ENCODE assay signal across 29 cellular contexts in the genomic region with DNA sequence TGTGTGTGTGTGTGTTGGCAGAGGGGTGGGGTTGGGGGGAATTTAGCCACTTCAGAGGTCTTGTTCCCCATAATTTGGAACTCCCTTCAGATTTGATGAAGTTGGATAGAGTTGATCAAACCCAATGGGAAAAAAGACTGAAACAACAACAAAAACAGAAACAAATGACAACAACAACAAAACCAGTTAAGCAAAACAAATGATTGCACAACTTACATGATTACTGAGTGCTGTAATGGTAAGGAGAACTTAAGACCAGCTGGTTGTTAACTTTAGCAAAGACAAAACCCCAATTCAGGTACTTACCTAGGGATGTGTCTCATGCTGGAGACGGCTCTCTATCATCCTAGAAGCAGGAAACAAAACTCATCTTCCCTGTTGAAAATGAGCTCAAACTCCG.
"Had no signal": no experiment of that assay in that cellular context is flagged by ENCODE, and none has a peak within 500 bp of the region (broad histone marks: within the 10 kb centered on the region; RNA-seq: fewer than 3 reads in every experiment).

No MANE protein-coding gene starts in this region.

- H3K4me3 Mint-ChIP-seq: activated CD4-positive, alpha-beta memory T cell treated with anti-CD3 and anti-CD28 coated beads for 36 hours; activated CD4-positive, alpha-beta T cell treated with anti-CD3 and anti-CD28 coated beads for 36 hours; activated CD4-positive, alpha-beta T cell treated with anti-CD3 and anti-CD28 coated beads, Interleukin-2, amount 10 ng/mL, durations not matched to agents 24 days and 14 days; activated CD8-positive, alpha-beta memory T cell treated with anti-CD3 and anti-CD28 coated beads, Interleukin-2, amount 10 ng/mL, durations not matched to agents 7 days and 5 days; activated CD8-positive, alpha-beta T cell treated with anti-CD3 and anti-CD28 coated beads, Interleukin-2, amount 10 ng/mL, durations not matched to agents 7 days and 5 days; activated naive CD8-positive, alpha-beta T cell; activated T-cell treated with anti-CD3 and anti-CD28 coated beads, Interleukin-2, amount 50 U/mL, for 24 hours; activated T-helper 17 cell treated with anti-CD3 and anti-CD28 coated beads, Interleukin-2, amount 50 U/mL, for 72 hours had no signal

- H3K27me3 Mint-ChIP-seq: activated CD4-positive, alpha-beta memory T cell treated with anti-CD3 and anti-CD28 coated beads for 36 hours; activated CD4-positive, alpha-beta T cell treated with anti-CD3 and anti-CD28 coated beads for 36 hours; activated naive CD8-positive, alpha-beta T cell; activated T-cell treated with anti-CD3 and anti-CD28 coated beads, Interleukin-2, amount 50 U/mL, for 24 hours; activated T-helper 17 cell treated with anti-CD3 and anti-CD28 coated beads, Interleukin-2, amount 50 U/mL, for 72 hours had no signal

- H3K4me1 ChIP-seq: body of pancreas, colonic mucosa, esophagus squamous epithelium had no signal

- H3K4me1 Mint-ChIP-seq: activated CD4-positive, alpha-beta T cell treated with anti-CD3 and anti-CD28 coated beads for 36 hours; activated CD4-positive, alpha-beta T cell treated with anti-CD3 and anti-CD28 coated beads, Interleukin-2, amount 10 ng/mL, durations not matched to agents 24 days and 14 days; activated CD8-positive, alpha-beta memory T cell treated with anti-CD3 and anti-CD28 coated beads, Interleukin-2, amount 10 ng/mL, durations not matched to agents 7 days and 5 days; activated T-helper 17 cell treated with anti-CD3 and anti-CD28 coated beads, Interleukin-2, amount 50 U/mL, for 72 hours had no signal

- H3K27ac Mint-ChIP-seq: activated CD4-positive, alpha-beta memory T cell treated with anti-CD3 and anti-CD28 coated beads for 36 hours; activated CD4-positive, alpha-beta T cell treated with anti-CD3 and anti-CD28 coated beads for 36 hours; activated CD4-positive, alpha-beta T cell treated with anti-CD3 and anti-CD28 coated beads, Interleukin-2, amount 10 ng/mL, durations not matched to agents 24 days and 14 days; activated CD8-positive, alpha-beta memory T cell treated with anti-CD3 and anti-CD28 coated beads, Interleukin-2, amount 10 ng/mL, durations not matched to agents 7 days and 5 days; activated CD8-positive, alpha-beta T cell treated with anti-CD3 and anti-CD28 coated beads, Interleukin-2, amount 10 ng/mL, durations not matched to agents 7 days and 5 days; activated naive CD8-positive, alpha-beta T cell; activated T-cell treated with anti-CD3 and anti-CD28 coated beads, Interleukin-2, amount 50 U/mL, for 24 hours; activated T-helper 17 cell treated with anti-CD3 and anti-CD28 coated beads, Interleukin-2, amount 50 U/mL, for 72 hours had no signal

- H3K4me3 ChIP-seq: body of pancreas, cardiac muscle cell, colonic mucosa, esophagus squamous epithelium had no signal

- DNase-seq: activated CD4-positive, alpha-beta memory T cell treated with anti-CD3 and anti-CD28 coated beads for 36 hours; activated CD4-positive, alpha-beta T cell treated with anti-CD3 and anti-CD28 coated beads for 36 hours; activated CD4-positive, alpha-beta T cell treated with anti-CD3 and anti-CD28 coated beads, Interleukin-2, amount 10 ng/mL, durations not matched to agents 24 days and 14 days; activated CD4-positive, CD25-positive, alpha-beta regulatory T cell; activated CD4-positive, CD25-positive, alpha-beta regulatory T cell treated with anti-CD3 and anti-CD28 coated beads, Interleukin-2, amount 50 U/mL, for 72 hours; activated CD8-positive, alpha-beta memory T cell treated with anti-CD3 and anti-CD28 coated beads, Interleukin-2, amount 10 ng/mL, durations not matched to agents 7 days and 5 days; activated CD8-positive, alpha-beta memory T cell treated with anti-CD3 and anti-CD28 coated beads, Interleukin-2, amount 50 U/mL, for 4 hours; activated CD8-positive, alpha-beta T cell treated with anti-CD3 and anti-CD28 coated beads, Interleukin-2, amount 10 ng/mL, durations not matched to agents 7 days and 5 days; activated effector memory CD4-positive, alpha-beta T cell treated with Interleukin-2 at 50 U/mL for 16 hours; activated gamma-delta T cell treated with Interleukin-2 at 50 U/mL for 16 hours; activated naive CD4-positive, alpha-beta T cell treated with anti-CD3 and anti-CD28 coated beads, Interleukin-2, amount 50 U/mL, for 16 hours; activated naive CD4-positive, alpha-beta T cell treated with Interleukin-2 at 50 U/mL for 16 hours; activated T-cell treated with anti-CD3 and anti-CD28 coated beads, Interleukin-2, amount 50 U/mL, for 24 hours; amniotic stem cell; aorta; body of pancreas; central memory CD4-positive, alpha-beta T cell; cerebellar nuclear complex; colonic mucosa; effector CD8-positive, alpha-beta T cell; esophagus squamous epithelium; foreskin fibroblast; head of caudate nucleus; T-helper 2 cell had no signal

- FAIRE-seq: frontal cortex had no signal

- ATAC-seq: activated CD4-positive, alpha-beta T cell treated with anti-CD3 and anti-CD28 coated beads for 36 hours; activated CD8-positive, alpha-beta memory T cell treated with anti-CD3 and anti-CD28 coated beads, Interleukin-2, amount 10 ng/mL, durations not matched to agents 7 days and 5 days; activated CD8-positive, alpha-beta T cell treated with anti-CD3 and anti-CD28 coated beads, Interleukin-2, amount 10 ng/mL, durations not matched to agents 7 days and 5 days; activated T-helper 17 cell treated with anti-CD3 and anti-CD28 coated beads, Interleukin-2, amount 50 U/mL, for 72 hours; body of pancreas had no signal

- H3K36me3 ChIP-seq: cardiac muscle cell, colonic mucosa, esophagus squamous epithelium had no signal

- H3K27ac ChIP-seq: body of pancreas, cardiac muscle cell, colonic mucosa, epithelial cell of prostate, esophagus squamous epithelium had no signal

- H3K9me3 ChIP-seq: body of pancreas, colonic mucosa, esophagus squamous epithelium had no signal

- H3K27me3 ChIP-seq: body of pancreas, cardiac muscle cell, colonic mucosa, esophagus squamous epithelium had no signal
